In the genomic region with DNA sequence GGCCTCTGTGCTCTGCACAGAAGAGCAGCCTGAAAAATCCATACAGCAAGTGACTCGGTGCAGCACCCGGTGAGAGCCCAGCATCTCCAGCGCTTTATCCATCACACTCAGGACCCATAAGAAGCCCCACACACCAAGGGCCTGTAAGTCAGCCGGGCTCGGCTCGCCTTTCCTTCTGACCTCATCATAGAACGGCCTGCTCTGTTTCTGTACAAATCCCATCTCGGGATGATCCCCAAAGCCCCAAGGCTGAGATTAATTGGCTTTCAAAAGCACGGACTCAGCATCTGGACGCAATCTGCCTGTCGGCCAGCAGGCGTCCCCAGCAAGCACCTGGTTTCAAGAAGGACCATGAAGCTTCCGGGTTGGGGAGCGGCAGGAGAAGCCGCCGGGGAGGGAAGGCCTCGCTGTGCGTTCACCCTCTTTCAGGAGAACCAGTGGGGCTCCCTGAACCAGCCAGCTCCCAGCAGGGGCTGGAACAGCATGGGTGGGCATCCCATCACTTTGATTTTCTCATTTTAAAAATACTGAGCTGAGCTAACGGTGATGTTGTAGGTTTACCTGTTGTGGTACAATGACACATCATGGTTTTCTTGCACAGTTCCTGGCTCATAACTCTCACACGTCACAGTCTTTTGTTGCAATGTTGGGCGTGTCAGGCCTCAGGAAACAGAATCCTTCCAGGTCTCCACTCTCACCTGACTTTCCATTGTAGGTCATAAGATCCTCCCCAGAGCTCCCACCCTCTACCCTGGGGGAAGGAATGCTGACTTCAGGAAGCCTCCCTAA, we compare ENCODE assay signal across 8 cellular contexts. TPM values are rescaled to one million over a fixed set of nuclear protein-coding genes. Genes with fewer than 3 reads are reported as not detected.
DNase-seq lines count a peak whose midpoint lies in the region; ATAC-seq, FAIRE-seq and TF ChIP-seq lines count a peak whose summit lies in the region.

No MANE protein-coding gene starts in this region.

- H3K36me3 ChIP-seq in astrocyte (ENCODE audit: insufficient read depth, low read length), result peaks cover 2% of the 10 kb centered on the region

- TF ChIP-seq CTCF in HFF-Myc (IDR thresholded peaks at IDR 0.05; ENCODE audit: low read depth, low read length, missing control alignments) (peak; percentile 82), astrocyte (IDR thresholded peaks at IDR 0.05; ENCODE audit: insufficient read depth, low read depth, low read length) (peak; percentile 84), retinal pigment epithelial cell (conservative IDR thresholded peaks at IDR 0.05; ENCODE audit: low read depth, low read length) (peak; percentile 87)

- H3K4me2 ChIP-seq in astrocyte (ENCODE audit: low read length), result peak overlapping the region; percentile 50

- peaks cover 7% of the 10 kb centered on the region for H3K79me2 ChIP-seq in astrocyte (ENCODE audit: insufficient read depth, low read length)

- H3K36me3 Mint-ChIP-seq in astrocyte (ENCODE audit: low read depth, unreplicated experiment), result peaks cover 5% of the 10 kb centered on the region

- peak overlapping the region; percentile 49 for H2AFZ ChIP-seq in astrocyte (ENCODE audit: low read depth, low read length)

- H3K4me1 Mint-ChIP-seq in astrocyte (ENCODE audit: low read depth, unreplicated experiment), result peaks cover 13% of the 10 kb centered on the region

- H3K9ac ChIP-seq in astrocyte (ENCODE audit: low read length), result peak overlapping the region; percentile 28

- no peak for FAIRE-seq in astrocyte (lab: Jason Lieb, UNC)

- peak; percentile 93 for DNase-seq in DMS 273 (lab: John Stamatoyannopoulos, UW; ENCODE audit: unreplicated experiment)
- peak; percentile 85 for DNase-seq in HFF-Myc (ENCODE audit: extremely low read depth, low read depth)
- peak; percentile 71 for DNase-seq in NCI-H2029 (lab: John Stamatoyannopoulos, UW)
- peak; percentile 59 for DNase-seq in T-helper 22 cell (ENCODE audit: low read depth)
- DNase-seq in astrocyte (ENCODE audit: low read depth), result peak; percentile 67
- peak; percentile 85 for DNase-seq in hepatic stellate cell (ENCODE audit: low spot score)
- DNase-seq in retinal pigment epithelial cell (ENCODE audit: low read depth), result peak; percentile 83

- H3K4me3 ChIP-seq in HFF-Myc (replicated peaks; ENCODE audit: low read depth, low read length) (no peak overlapping the region; the same call in 1 of the 2 replicates), astrocyte (ENCODE audit: insufficient read depth, low read depth, low read length) (no peak overlapping the region), retinal pigment epithelial cell (ENCODE audit: low read length) (no peak overlapping the region)

- H3K27me3 ChIP-seq in astrocyte (ENCODE audit: insufficient read depth, low read length), result no peaks in the 10 kb centered on the region

- H3K9me3 Mint-ChIP-seq in astrocyte (ENCODE audit: unreplicated experiment), result no peaks in the 10 kb centered on the region

- peaks cover 27% of the 10 kb centered on the region for H4K20me1 ChIP-seq in astrocyte (ENCODE audit: insufficient read depth, low read length)

- no peak for ATAC-seq in GM21367 (IDR thresholded peaks at IDR 0.05; ENCODE audit: unreplicated experiment)

- no peak overlapping the region for H3K4me3 Mint-ChIP-seq in astrocyte (ENCODE audit: unreplicated experiment)

- peak overlapping the region; percentile 55 for H3K27ac Mint-ChIP-seq in astrocyte (ENCODE audit: unreplicated experiment)

- no peaks in the 10 kb centered on the region for H3K9me3 ChIP-seq in astrocyte (ENCODE audit: insufficient read depth, low read depth, low read length)

- H3K27me3 Mint-ChIP-seq in astrocyte (ENCODE audit: low read depth, unreplicated experiment), result no peaks in the 10 kb centered on the region

- no peak overlapping the region for H3K27ac ChIP-seq in astrocyte (ENCODE audit: low read depth, low read length)

- H3K4me1 ChIP-seq in astrocyte (ENCODE audit: insufficient read depth, low read length), result peaks cover 16% of the 10 kb centered on the region

RNA-seq across cellular contexts. Expression of a gene that starts 6.7 kb away (rescaled TPM):
- 19.9 and 20.4 TPM in 2 replicates for total RNA-seq in astrocyte

RNA-seq across cellular contexts. Expression of a gene that starts 22.9 kb away (rescaled TPM):
- total RNA-seq in astrocyte, result 292 and 385 TPM in 2 replicates
